1 cellular context compared by ENCODE assay signal in the genomic region with DNA sequence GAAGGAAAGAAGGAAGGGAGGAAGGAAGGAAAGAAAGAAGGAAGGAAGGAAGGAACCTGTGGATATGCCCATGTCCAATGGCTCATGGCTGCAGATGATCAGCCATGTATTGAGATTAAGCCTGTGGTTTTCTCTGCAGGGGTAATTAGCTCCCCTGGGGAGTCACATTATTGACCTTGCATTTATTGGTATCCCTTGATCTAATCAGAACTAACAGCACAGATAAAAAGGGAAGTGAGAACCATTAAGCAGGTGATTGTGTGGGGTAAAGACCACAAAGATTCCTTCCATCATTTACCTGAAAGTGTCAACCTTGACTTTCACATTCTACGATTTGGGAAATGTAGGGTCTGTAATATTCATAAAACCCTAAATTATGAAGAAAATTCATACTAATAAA.
TF ChIP-seq lines count a peak whose summit lies in the region.

No MANE protein-coding gene starts in this region.

TF ChIP-seq in GM12878, 131 proteins besides CTCF, POLR2A, EP300 and RAD21 (continued from another document and continues in another):
- TF ChIP-seq RCOR1 (conservative IDR thresholded peaks at IDR 0.05; ENCODE audit: low read depth, low read length): no peak
- no peak for TF ChIP-seq STAT1 (conservative IDR thresholded peaks at IDR 0.05)
- TF ChIP-seq MTA3 (IDR thresholded peaks at IDR 0.05; ENCODE audit: borderline replicate concordance, low read length): no peak
- TF ChIP-seq NRF1 (conservative IDR thresholded peaks at IDR 0.05; ENCODE audit: low read depth, low read length): no peak
- TF ChIP-seq SMC3 (IDR thresholded peaks at IDR 0.05; ENCODE audit: borderline replicate concordance, low read length): no peak
- TF ChIP-seq NFYA (IDR thresholded peaks at IDR 0.05; ENCODE audit: borderline replicate concordance, low read depth, low read length): no peak
- TF ChIP-seq, protein P1, sequence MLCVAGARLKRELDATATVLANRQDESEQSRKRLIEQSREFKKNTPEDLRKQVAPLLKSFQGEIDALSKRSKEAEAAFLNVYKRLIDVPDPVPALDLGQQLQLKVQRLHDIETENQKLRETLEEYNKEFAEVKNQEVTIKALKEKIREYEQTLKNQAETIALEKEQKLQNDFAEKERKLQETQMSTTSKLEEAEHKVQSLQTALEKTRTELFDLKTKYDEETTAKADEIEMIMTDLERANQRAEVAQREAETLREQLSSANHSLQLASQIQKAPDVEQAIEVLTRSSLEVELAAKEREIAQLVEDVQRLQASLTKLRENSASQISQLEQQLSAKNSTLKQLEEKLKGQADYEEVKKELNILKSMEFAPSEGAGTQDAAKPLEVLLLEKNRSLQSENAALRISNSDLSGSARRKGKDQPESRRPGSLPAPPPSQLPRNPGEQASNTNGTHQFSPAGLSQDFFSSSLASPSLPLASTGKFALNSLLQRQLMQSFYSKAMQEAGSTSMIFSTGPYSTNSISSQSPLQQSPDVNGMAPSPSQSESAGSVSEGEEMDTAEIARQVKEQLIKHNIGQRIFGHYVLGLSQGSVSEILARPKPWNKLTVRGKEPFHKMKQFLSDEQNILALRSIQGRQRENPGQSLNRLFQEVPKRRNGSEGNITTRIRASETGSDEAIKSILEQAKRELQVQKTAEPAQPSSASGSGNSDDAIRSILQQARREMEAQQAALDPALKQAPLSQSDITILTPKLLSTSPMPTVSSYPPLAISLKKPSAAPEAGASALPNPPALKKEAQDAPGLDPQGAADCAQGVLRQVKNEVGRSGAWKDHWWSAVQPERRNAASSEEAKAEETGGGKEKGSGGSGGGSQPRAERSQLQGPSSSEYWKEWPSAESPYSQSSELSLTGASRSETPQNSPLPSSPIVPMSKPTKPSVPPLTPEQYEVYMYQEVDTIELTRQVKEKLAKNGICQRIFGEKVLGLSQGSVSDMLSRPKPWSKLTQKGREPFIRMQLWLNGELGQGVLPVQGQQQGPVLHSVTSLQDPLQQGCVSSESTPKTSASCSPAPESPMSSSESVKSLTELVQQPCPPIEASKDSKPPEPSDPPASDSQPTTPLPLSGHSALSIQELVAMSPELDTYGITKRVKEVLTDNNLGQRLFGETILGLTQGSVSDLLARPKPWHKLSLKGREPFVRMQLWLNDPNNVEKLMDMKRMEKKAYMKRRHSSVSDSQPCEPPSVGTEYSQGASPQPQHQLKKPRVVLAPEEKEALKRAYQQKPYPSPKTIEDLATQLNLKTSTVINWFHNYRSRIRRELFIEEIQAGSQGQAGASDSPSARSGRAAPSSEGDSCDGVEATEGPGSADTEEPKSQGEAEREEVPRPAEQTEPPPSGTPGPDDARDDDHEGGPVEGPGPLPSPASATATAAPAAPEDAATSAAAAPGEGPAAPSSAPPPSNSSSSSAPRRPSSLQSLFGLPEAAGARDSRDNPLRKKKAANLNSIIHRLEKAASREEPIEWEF (IDR thresholded peaks at IDR 0.05; ENCODE audit: insufficient replicate concordance, low read depth, low read length): peak; percentile 93
- no peak for TF ChIP-seq NFXL1 (IDR thresholded peaks at IDR 0.05; ENCODE audit: borderline replicate concordance)
- no peak for TF ChIP-seq TARDBP (IDR thresholded peaks at IDR 0.05; ENCODE audit: borderline replicate concordance)
- TF ChIP-seq ZSCAN29 (IDR thresholded peaks at IDR 0.05): no peak
- TF ChIP-seq EGR1 (IDR thresholded peaks at IDR 0.05; ENCODE audit: borderline replicate concordance in 1 of 2, low read depth in 2 of 2, low read length in 2 of 2): no peak
- no peak for TF ChIP-seq SMARCA5 (IDR thresholded peaks at IDR 0.05)
- no peak for TF ChIP-seq TCF3 (IDR thresholded peaks at IDR 0.05; ENCODE audit: borderline replicate concordance, insufficient read depth, low read depth, low read length)
- peak; percentile 66 for TF ChIP-seq ZNF24 (IDR thresholded peaks at IDR 0.05)
- TF ChIP-seq EZH2 (IDR thresholded peaks at IDR 0.05; ENCODE audit: borderline replicate concordance, control insufficient read depth, low read depth, low read length): no peak
- TF ChIP-seq SMAD1 (IDR thresholded peaks at IDR 0.05; ENCODE audit: low read depth, partially characterized antibody): peak; percentile 46
- no peak for TF ChIP-seq CHD2 (IDR thresholded peaks at IDR 0.05; ENCODE audit: borderline replicate concordance, low read depth, low read length)
- no peak for TF ChIP-seq STAT3 (IDR thresholded peaks at IDR 0.05; ENCODE audit: low read depth, low read length)
- TF ChIP-seq, protein P2, sequence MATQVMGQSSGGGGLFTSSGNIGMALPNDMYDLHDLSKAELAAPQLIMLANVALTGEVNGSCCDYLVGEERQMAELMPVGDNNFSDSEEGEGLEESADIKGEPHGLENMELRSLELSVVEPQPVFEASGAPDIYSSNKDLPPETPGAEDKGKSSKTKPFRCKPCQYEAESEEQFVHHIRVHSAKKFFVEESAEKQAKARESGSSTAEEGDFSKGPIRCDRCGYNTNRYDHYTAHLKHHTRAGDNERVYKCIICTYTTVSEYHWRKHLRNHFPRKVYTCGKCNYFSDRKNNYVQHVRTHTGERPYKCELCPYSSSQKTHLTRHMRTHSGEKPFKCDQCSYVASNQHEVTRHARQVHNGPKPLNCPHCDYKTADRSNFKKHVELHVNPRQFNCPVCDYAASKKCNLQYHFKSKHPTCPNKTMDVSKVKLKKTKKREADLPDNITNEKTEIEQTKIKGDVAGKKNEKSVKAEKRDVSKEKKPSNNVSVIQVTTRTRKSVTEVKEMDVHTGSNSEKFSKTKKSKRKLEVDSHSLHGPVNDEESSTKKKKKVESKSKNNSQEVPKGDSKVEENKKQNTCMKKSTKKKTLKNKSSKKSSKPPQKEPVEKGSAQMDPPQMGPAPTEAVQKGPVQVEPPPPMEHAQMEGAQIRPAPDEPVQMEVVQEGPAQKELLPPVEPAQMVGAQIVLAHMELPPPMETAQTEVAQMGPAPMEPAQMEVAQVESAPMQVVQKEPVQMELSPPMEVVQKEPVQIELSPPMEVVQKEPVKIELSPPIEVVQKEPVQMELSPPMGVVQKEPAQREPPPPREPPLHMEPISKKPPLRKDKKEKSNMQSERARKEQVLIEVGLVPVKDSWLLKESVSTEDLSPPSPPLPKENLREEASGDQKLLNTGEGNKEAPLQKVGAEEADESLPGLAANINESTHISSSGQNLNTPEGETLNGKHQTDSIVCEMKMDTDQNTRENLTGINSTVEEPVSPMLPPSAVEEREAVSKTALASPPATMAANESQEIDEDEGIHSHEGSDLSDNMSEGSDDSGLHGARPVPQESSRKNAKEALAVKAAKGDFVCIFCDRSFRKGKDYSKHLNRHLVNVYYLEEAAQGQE (IDR thresholded peaks at IDR 0.05; ENCODE audit: low read depth, low read length): no peak
- TF ChIP-seq, protein P3, sequence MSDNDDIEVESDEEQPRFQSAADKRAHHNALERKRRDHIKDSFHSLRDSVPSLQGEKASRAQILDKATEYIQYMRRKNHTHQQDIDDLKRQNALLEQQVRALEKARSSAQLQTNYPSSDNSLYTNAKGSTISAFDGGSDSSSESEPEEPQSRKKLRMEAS (IDR thresholded peaks at IDR 0.05; ENCODE audit: low read depth, low read length): no peak
- no peak for TF ChIP-seq FOXK2 (IDR thresholded peaks at IDR 0.05)
- TF ChIP-seq TCF7 (IDR thresholded peaks at IDR 0.05; ENCODE audit: borderline replicate concordance): no peak
- TF ChIP-seq, protein P4, sequence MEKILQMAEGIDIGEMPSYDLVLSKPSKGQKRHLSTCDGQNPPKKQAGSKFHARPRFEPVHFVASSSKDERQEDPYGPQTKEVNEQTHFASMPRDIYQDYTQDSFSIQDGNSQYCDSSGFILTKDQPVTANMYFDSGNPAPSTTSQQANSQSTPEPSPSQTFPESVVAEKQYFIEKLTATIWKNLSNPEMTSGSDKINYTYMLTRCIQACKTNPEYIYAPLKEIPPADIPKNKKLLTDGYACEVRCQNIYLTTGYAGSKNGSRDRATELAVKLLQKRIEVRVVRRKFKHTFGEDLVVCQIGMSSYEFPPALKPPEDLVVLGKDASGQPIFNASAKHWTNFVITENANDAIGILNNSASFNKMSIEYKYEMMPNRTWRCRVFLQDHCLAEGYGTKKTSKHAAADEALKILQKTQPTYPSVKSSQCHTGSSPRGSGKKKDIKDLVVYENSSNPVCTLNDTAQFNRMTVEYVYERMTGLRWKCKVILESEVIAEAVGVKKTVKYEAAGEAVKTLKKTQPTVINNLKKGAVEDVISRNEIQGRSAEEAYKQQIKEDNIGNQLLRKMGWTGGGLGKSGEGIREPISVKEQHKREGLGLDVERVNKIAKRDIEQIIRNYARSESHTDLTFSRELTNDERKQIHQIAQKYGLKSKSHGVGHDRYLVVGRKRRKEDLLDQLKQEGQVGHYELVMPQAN (conservative IDR thresholded peaks at IDR 0.05): 0 out of 2 replicates have a peak, but pooled peaks have one; percentile 41
- no peak for TF ChIP-seq ZNF207 (IDR thresholded peaks at IDR 0.05; ENCODE audit: borderline replicate concordance)
- TF ChIP-seq, protein P5, sequence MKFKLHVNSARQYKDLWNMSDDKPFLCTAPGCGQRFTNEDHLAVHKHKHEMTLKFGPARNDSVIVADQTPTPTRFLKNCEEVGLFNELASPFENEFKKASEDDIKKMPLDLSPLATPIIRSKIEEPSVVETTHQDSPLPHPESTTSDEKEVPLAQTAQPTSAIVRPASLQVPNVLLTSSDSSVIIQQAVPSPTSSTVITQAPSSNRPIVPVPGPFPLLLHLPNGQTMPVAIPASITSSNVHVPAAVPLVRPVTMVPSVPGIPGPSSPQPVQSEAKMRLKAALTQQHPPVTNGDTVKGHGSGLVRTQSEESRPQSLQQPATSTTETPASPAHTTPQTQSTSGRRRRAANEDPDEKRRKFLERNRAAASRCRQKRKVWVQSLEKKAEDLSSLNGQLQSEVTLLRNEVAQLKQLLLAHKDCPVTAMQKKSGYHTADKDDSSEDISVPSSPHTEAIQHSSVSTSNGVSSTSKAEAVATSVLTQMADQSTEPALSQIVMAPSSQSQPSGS (IDR thresholded peaks at IDR 0.05; ENCODE audit: low read length): no peak
- no peak for TF ChIP-seq RELA (IDR thresholded peaks at IDR 0.05; ENCODE audit: borderline replicate concordance, partially characterized antibody)
- peak; percentile 67 for TF ChIP-seq IRF4 (IDR thresholded peaks at IDR 0.05; ENCODE audit: low read depth, low read length)
- no peak for TF ChIP-seq JUNB (IDR thresholded peaks at IDR 0.05)
- TF ChIP-seq, protein P6, sequence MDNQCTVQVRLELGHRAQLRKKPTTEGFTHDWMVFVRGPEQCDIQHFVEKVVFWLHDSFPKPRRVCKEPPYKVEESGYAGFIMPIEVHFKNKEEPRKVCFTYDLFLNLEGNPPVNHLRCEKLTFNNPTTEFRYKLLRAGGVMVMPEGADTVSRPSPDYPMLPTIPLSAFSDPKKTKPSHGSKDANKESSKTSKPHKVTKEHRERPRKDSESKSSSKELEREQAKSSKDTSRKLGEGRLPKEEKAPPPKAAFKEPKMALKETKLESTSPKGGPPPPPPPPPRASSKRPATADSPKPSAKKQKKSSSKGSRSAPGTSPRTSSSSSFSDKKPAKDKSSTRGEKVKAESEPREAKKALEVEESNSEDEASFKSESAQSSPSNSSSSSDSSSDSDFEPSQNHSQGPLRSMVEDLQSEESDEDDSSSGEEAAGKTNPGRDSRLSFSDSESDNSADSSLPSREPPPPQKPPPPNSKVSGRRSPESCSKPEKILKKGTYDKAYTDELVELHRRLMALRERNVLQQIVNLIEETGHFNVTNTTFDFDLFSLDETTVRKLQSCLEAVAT (IDR thresholded peaks at IDR 0.05): peak; percentile 89
- no peak for TF ChIP-seq NFIC (IDR thresholded peaks at IDR 0.05; ENCODE audit: low read depth, low read length)
- TF ChIP-seq JUND (IDR thresholded peaks at IDR 0.05; ENCODE audit: low read depth, low read length): no peak
- no peak; the same call in 1 of the 2 replicates for TF ChIP-seq MXI1 (IDR thresholded peaks at IDR 0.05; ENCODE audit: low read depth, low read length)
- no peak for TF ChIP-seq SIN3A (IDR thresholded peaks at IDR 0.05; ENCODE audit: low read depth, low read length)
- TF ChIP-seq EED (IDR thresholded peaks at IDR 0.05; ENCODE audit: low read depth): no peak
- TF ChIP-seq, protein P7, sequence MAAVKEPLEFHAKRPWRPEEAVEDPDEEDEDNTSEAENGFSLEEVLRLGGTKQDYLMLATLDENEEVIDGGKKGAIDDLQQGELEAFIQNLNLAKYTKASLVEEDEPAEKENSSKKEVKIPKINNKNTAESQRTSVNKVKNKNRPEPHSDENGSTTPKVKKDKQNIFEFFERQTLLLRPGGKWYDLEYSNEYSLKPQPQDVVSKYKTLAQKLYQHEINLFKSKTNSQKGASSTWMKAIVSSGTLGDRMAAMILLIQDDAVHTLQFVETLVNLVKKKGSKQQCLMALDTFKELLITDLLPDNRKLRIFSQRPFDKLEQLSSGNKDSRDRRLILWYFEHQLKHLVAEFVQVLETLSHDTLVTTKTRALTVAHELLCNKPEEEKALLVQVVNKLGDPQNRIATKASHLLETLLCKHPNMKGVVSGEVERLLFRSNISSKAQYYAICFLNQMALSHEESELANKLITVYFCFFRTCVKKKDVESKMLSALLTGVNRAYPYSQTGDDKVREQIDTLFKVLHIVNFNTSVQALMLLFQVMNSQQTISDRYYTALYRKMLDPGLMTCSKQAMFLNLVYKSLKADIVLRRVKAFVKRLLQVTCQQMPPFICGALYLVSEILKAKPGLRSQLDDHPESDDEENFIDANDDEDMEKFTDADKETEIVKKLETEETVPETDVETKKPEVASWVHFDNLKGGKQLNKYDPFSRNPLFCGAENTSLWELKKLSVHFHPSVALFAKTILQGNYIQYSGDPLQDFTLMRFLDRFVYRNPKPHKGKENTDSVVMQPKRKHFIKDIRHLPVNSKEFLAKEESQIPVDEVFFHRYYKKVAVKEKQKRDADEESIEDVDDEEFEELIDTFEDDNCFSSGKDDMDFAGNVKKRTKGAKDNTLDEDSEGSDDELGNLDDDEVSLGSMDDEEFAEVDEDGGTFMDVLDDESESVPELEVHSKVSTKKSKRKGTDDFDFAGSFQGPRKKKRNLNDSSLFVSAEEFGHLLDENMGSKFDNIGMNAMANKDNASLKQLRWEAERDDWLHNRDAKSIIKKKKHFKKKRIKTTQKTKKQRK (IDR thresholded peaks at IDR 0.05; ENCODE audit: low read depth, low read length): no peak
- TF ChIP-seq HCFC1 (IDR thresholded peaks at IDR 0.05; ENCODE audit: low read length): no peak
- no peak for TF ChIP-seq MEF2A (IDR thresholded peaks at IDR 0.05; ENCODE audit: insufficient read depth, low read depth, low read length)
- TF ChIP-seq FOS (IDR thresholded peaks at IDR 0.05; ENCODE audit: borderline replicate concordance, extremely low read depth, insufficient read length): no peak
- TF ChIP-seq, protein P8, sequence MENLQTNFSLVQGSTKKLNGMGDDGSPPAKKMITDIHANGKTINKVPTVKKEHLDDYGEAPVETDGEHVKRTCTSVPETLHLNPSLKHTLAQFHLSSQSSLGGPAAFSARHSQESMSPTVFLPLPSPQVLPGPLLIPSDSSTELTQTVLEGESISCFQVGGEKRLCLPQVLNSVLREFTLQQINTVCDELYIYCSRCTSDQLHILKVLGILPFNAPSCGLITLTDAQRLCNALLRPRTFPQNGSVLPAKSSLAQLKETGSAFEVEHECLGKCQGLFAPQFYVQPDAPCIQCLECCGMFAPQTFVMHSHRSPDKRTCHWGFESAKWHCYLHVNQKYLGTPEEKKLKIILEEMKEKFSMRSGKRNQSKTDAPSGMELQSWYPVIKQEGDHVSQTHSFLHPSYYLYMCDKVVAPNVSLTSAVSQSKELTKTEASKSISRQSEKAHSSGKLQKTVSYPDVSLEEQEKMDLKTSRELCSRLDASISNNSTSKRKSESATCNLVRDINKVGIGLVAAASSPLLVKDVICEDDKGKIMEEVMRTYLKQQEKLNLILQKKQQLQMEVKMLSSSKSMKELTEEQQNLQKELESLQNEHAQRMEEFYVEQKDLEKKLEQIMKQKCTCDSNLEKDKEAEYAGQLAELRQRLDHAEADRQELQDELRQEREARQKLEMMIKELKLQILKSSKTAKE (IDR thresholded peaks at IDR 0.05; ENCODE audit: low read depth, poor library complexity, severe bottlenecking): no peak
- TF ChIP-seq SMAD5 (IDR thresholded peaks at IDR 0.05; ENCODE audit: low read depth): no peak
- TF ChIP-seq CREM (IDR thresholded peaks at IDR 0.05; ENCODE audit: low read depth): no peak
- no peak for TF ChIP-seq SUPT20H (IDR thresholded peaks at IDR 0.05; ENCODE audit: borderline replicate concordance, control insufficient read depth, low read depth, low read length)
- no peak for TF ChIP-seq ESRRA (IDR thresholded peaks at IDR 0.05; ENCODE audit: low read length)
